ENCODE assay signal across 17 cellular contexts in genomic region chr20:59178983-59179595, GRCh38. TPM values are rescaled to one million over a fixed set of nuclear protein-coding genes. Genes with fewer than 3 reads are reported as not detected.
DNase-seq lines count a peak whose midpoint lies in the region; TF ChIP-seq lines count a peak whose summit lies in the region.
"Had no signal": no experiment of that assay in that cellular context is flagged by ENCODE, and none has a peak within 500 bp of the region (broad histone marks: within the 10 kb centered on the region; RNA-seq: fewer than 3 reads in every experiment).

No MANE protein-coding gene starts in this region.

- H3K4ac ChIP-seq in neuronal stem cell (ENCODE audit: low read length) = no peak overlapping the region

- H3K4me1 ChIP-seq in neuronal stem cell (ENCODE audit: control insufficient read depth in 2 of 2, insufficient read depth in 1 of 2, low read depth in 1 of 2, low read length in 2 of 2) = peaks cover 0 to 3% of the 10 kb centered on the region in 2 donors
- H3K4me1 ChIP-seq: left lung had no signal

- H4K8ac ChIP-seq in neuronal stem cell (ENCODE audit: low read depth, low read length) = no peak overlapping the region

- H3K9ac ChIP-seq in neuronal stem cell (ENCODE audit: low read depth, low read length, poor library complexity) = no peak overlapping the region

- H3K9me3 ChIP-seq in neuronal stem cell (replicated peaks in 1 of 2; ENCODE audit: control insufficient read depth in 2 of 2, insufficient read depth in 1 of 2, low read depth in 1 of 2, low read length in 2 of 2) = peaks cover 0 to 2% of the 10 kb centered on the region in 2 donors
- H3K9me3 ChIP-seq: left lung had no signal

- no peaks in the 10 kb centered on the region for H3K27me3 Mint-ChIP-seq in activated CD4-positive, alpha-beta memory T cell treated with anti-CD3 and anti-CD28 coated beads for 36 hours
- H3K27me3 Mint-ChIP-seq in endothelial cell (ENCODE audit: unreplicated experiment) = peaks cover 6% of the 10 kb centered on the region
- H3K27me3 Mint-ChIP-seq: stimulated activated naive B cell treated with anti-CD40 and anti-IgM and Interleukin-4, amounts not matched to agents 10 μg/mL and 1 μg/mL and 100 μg/mL, for 72 hours had no signal

- peaks cover 21% of the 10 kb centered on the region for H3K36me3 Mint-ChIP-seq in activated CD4-positive, alpha-beta memory T cell treated with anti-CD3 and anti-CD28 coated beads for 36 hours
- H3K36me3 Mint-ChIP-seq in endothelial cell (ENCODE audit: low read depth, unreplicated experiment) = no peaks in the 10 kb centered on the region

- peaks cover 80% of the 10 kb centered on the region for H3K4me1 Mint-ChIP-seq in activated CD4-positive, alpha-beta memory T cell treated with anti-CD3 and anti-CD28 coated beads for 36 hours (ENCODE audit: low read depth)
- H3K4me1 Mint-ChIP-seq in endothelial cell (ENCODE audit: unreplicated experiment) = peaks cover 31% of the 10 kb centered on the region

- H2BK120ac ChIP-seq in neuronal stem cell (ENCODE audit: low read depth, low read length) = no peak overlapping the region

- no peak overlapping the region for H3K14ac ChIP-seq in neuronal stem cell (ENCODE audit: low read length)

- CTCF ChIA-PET in activated CD4-positive, alpha-beta memory T cell treated with anti-CD3 and anti-CD28 coated beads for 36 hours (lab: Charles Lee) = interaction anchor here (1.9 kb wide), 1 partner anchor 28 kb away, joined by 8 read pairs; no protein-coding TSS in a partner anchor

- H3K23ac ChIP-seq in neuronal stem cell (ENCODE audit: low read depth, low read length, poor library complexity) = peak overlapping the region; percentile 17

- peak overlapping the region; percentile 5 for H3K18ac ChIP-seq in neuronal stem cell (ENCODE audit: low read length)

- H3K27ac ChIP-seq in neuronal stem cell (replicated peaks; ENCODE audit: low read length) = no peak overlapping the region
- H3K27ac ChIP-seq: left lung had no signal

- H2AFZ ChIP-seq in neuronal stem cell (ENCODE audit: low read length) = peak overlapping the region; percentile 18

- no peak overlapping the region for H3K4me2 ChIP-seq in neuronal stem cell (ENCODE audit: insufficient read depth, low read length, poor library complexity, severe bottlenecking)

- intact Hi-C loops in activated CD4-positive, alpha-beta memory T cell treated with anti-CD3 and anti-CD28 coated beads for 36 hours (cut with micrococcal nuclease) = loop anchor here (1.0 kb wide), 1 partner anchor 29 kb away; no protein-coding TSS in a partner anchor
- intact Hi-C loops in posterior vena cava (cut with DNase I) = no loop called here

- H2BK5ac ChIP-seq in neuronal stem cell (ENCODE audit: low read length) = no peak overlapping the region

- DNase-seq in activated CD8-positive, alpha-beta memory T cell treated with anti-CD3 and anti-CD28 coated beads, Interleukin-2, amount 50 U/mL, for 48 hours = peak; percentile 49
- DNase-seq in activated CD8-positive, alpha-beta memory T cell treated with anti-CD3 and anti-CD28 coated beads, Interleukin-2, amount 50 U/mL, for 4 hours = no peak
- DNase-seq in activated CD4-positive, alpha-beta memory T cell treated with anti-CD3 and anti-CD28 coated beads for 36 hours = no peak
- DNase-seq in endothelial cell (ENCODE audit: low spot score) (no peak), neuronal stem cell (ENCODE audit: low spot score) (no peak), posterior vena cava (ENCODE audit: low spot score) (no peak), NCI-H2171 treated with DMSO at 0.1 percent for 48 hours (lab: John Stamatoyannopoulos, UW) (no peak)
- no peak for DNase-seq in activated effector memory CD4-positive, alpha-beta T cell treated with Interleukin-2 at 50 U/mL for 16 hours
- DNase-seq: amniotic stem cell; cerebellar nuclear complex; foreskin fibroblast; left lung; NCI-H2107; NCI-H526 treated with DMSO at 0.1 percent for 48 hours; posterior cingulate gyrus; stimulated activated CD4-positive, alpha-beta T cell treated with anti-CD3 and anti-CD28 coated beads, Interleukin-12 subunit alpha, Interleukin-12 subunit beta, amount 100 ng/mL, for 4 hours; stimulated activated naive B cell treated with anti-CD40 and anti-IgM and Interleukin-4, amounts not matched to agents 10 μg/mL and 1 μg/mL and 100 μg/mL, for 72 hours had no signal

- WGBS in neuronal stem cell (ENCODE audit: extremely low coverage in 2 of 2, insufficient read length in 2 of 2, insufficient replicate concordance in 1 of 2), 2 donors = no CpG with 5 or more reads among the region's 10 CpGs

- H3K27ac Mint-ChIP-seq in activated CD4-positive, alpha-beta memory T cell treated with anti-CD3 and anti-CD28 coated beads for 36 hours = peak overlapping the region; percentile 93
- peak overlapping the region; percentile 52 for H3K27ac Mint-ChIP-seq in endothelial cell (ENCODE audit: unreplicated experiment)
- H3K27ac Mint-ChIP-seq: stimulated activated naive B cell treated with anti-CD40 and anti-IgM and Interleukin-4, amounts not matched to agents 10 μg/mL and 1 μg/mL and 100 μg/mL, for 72 hours had no signal

- no peak overlapping the region for H3K4me3 ChIP-seq in neuronal stem cell (ENCODE audit: low read length in 2 of 2)
- H3K4me3 ChIP-seq: left lung had no signal

- no peak for TF ChIP-seq CTCF in endothelial cell (IDR thresholded peaks at IDR 0.05; ENCODE audit: unreplicated experiment)

- no peak overlapping the region for H4K91ac ChIP-seq in neuronal stem cell (ENCODE audit: low read depth, low read length, poor library complexity)

- POLR2A ChIA-PET in activated CD4-positive, alpha-beta memory T cell treated with anti-CD3 and anti-CD28 coated beads for 36 hours (lab: Charles Lee) = interaction anchor here (1.6 kb wide), 1 partner anchor 56 kb away, joined by 7 read pairs; no protein-coding TSS in a partner anchor

- H2BK15ac ChIP-seq in neuronal stem cell (ENCODE audit: low read length) = peak overlapping the region; percentile 53

- H3K4me3 Mint-ChIP-seq in activated CD4-positive, alpha-beta memory T cell treated with anti-CD3 and anti-CD28 coated beads for 36 hours = no peak overlapping the region
- H3K4me3 Mint-ChIP-seq in endothelial cell (ENCODE audit: unreplicated experiment) = no peak overlapping the region
- H3K4me3 Mint-ChIP-seq: stimulated activated naive B cell treated with anti-CD40 and anti-IgM and Interleukin-4, amounts not matched to agents 10 μg/mL and 1 μg/mL and 100 μg/mL, for 72 hours had no signal

- no peaks in the 10 kb centered on the region for H3K79me1 ChIP-seq in neuronal stem cell (ENCODE audit: low read depth, low read length)

- no peaks in the 10 kb centered on the region for H3K27me3 ChIP-seq in neuronal stem cell (ENCODE audit: control insufficient read depth in 3 of 3, insufficient read depth in 3 of 3, low read depth in 1 of 3, low read length in 3 of 3)
- H3K27me3 ChIP-seq: left lung had no signal

- H2AK5ac ChIP-seq in neuronal stem cell (ENCODE audit: low read depth, low read length) = no peak overlapping the region

- H2BK12ac ChIP-seq in neuronal stem cell (ENCODE audit: low read length) = peak overlapping the region; percentile 73

- no peaks in the 10 kb centered on the region for H3K36me3 ChIP-seq in neuronal stem cell (replicated peaks in 1 of 2; ENCODE audit: control insufficient read depth in 2 of 2, insufficient read depth in 2 of 2, low read length in 2 of 2)
- H3K36me3 ChIP-seq: left lung had no signal

- peaks cover 5% of the 10 kb centered on the region for H3K9me3 Mint-ChIP-seq in activated CD4-positive, alpha-beta memory T cell treated with anti-CD3 and anti-CD28 coated beads for 36 hours
- H3K9me3 Mint-ChIP-seq in endothelial cell (ENCODE audit: unreplicated experiment) = no peaks in the 10 kb centered on the region

RNA-seq across cellular contexts. Expression of gene ZNF831, which starts 15.5 kb away (rescaled TPM):
- total RNA-seq in activated CD4-positive, alpha-beta memory T cell treated with anti-CD3 and anti-CD28 coated beads for 36 hours = 1 to 10 TPM; 7.6 to 9.4 TPM
- total RNA-seq in endothelial cell (ENCODE audit: unreplicated experiment) = 0.56 TPM
- polyA plus RNA-seq in neuronal stem cell (2013, experiment 1 of 2) = not detected
- polyA plus RNA-seq in neuronal stem cell (2013, experiment 2 of 2) = not detected
- total RNA-seq in posterior vena cava = under 1 TPM; 0.37 to 0.57 TPM
